Comparison of ENCODE assay signal across 24 cellular contexts in the genomic region with DNA sequence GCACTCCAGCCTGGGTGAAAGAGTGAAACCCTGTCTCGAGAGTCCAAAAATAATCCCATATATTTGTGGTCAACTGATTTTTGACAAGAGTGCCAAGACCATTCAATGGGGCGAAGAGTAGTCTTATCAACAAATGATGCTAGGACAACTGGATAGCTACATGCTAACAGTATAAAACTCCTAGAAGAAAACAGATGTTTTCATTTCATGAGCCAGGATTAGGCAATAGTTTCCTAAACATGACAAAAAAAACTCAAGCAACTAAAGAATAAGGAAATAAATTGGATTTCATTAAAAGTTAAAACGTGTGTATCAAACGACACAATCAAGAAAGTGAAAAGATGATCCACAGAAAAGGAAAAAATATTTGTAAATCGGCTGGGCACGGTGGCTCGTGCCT. TPM values are rescaled to one million over a fixed set of nuclear protein-coding genes. Genes with fewer than 3 reads are reported as not detected.
DNase-seq lines count a peak whose midpoint lies in the region; ATAC-seq and TF ChIP-seq lines count a peak whose summit lies in the region.
"Had no signal": no experiment of that assay in that cellular context is flagged by ENCODE, and none has a peak within 500 bp of the region (broad histone marks: within the 10 kb centered on the region; RNA-seq: fewer than 3 reads in every experiment).

No MANE protein-coding gene starts in this region.

- 70 to 85% (median 79%) methylated on average over 7 of the region's 7 CpGs for WGBS in stomach, 5 donors

- H3K4me3 ChIP-seq in AG10803 (ENCODE audit: low read length) (no peak overlapping the region), coronary artery (peak overlapping the region; percentile 29), fibroblast of pulmonary artery (replicated peaks; ENCODE audit: low read depth, low read length) (no peak overlapping the region), stomach (no peak overlapping the region)

- peaks cover 4 to 62% (median 29%) of the 10 kb centered on the region in 4 donors for H3K4me1 ChIP-seq in stomach

- intact Hi-C loops in stomach (cut with DNase I; ENCODE audit: low total_unique reads), result no loop called here
- intact Hi-C loops in activated naive CD4-positive, alpha-beta T cell treated with anti-CD3 and anti-CD28 coated beads for 36 hours (cut with micrococcal nuclease), result no loop called here

- H3K27me3 ChIP-seq in stomach, result peaks cover 0 to 45% (median 10%) of the 10 kb centered on the region in 3 donors

- no peaks in the 10 kb centered on the region for H3K9me3 ChIP-seq in stomach

- CTCF ChIA-PET in activated naive CD4-positive, alpha-beta T cell treated with anti-CD3 and anti-CD28 coated beads for 36 hours (lab: Charles Lee), result no interaction called here

- no peak for TF ChIP-seq CTCF in AG10803 (conservative IDR thresholded peaks at IDR 0.05; ENCODE audit: low read length)
- no peak for TF ChIP-seq CTCF in coronary artery (IDR thresholded peaks at IDR 0.05)
- TF ChIP-seq CTCF in fibroblast of pulmonary artery (IDR thresholded peaks at IDR 0.05; ENCODE audit: low read length, missing control alignments), result no peak
- no peak for TF ChIP-seq CTCF in stomach (IDR thresholded peaks at IDR 0.05)

- no peaks in the 10 kb centered on the region for H3K36me3 ChIP-seq in stomach

- no peak for TF ChIP-seq POLR2A in stomach (IDR thresholded peaks at IDR 0.05)

- no peaks in the 10 kb centered on the region for H3K36me3 Mint-ChIP-seq in activated naive CD4-positive, alpha-beta T cell treated with anti-CD3 and anti-CD28 coated beads for 36 hours (ENCODE audit: low read depth)
- H3K36me3 Mint-ChIP-seq: CD14-positive monocyte had no signal

- DNase-seq in AG10803 (ENCODE audit: low read depth) (peak; percentile 50), coronary artery (ENCODE audit: low spot score) (no peak), fibroblast of pulmonary artery (ENCODE audit: low read depth) (peak; percentile 21), stomach (no peak), cerebellar nuclear complex (lab: John Stamatoyannopoulos, UW) (no peak), NCI-H446 treated with DMSO at 0.1 percent for 48 hours (lab: John Stamatoyannopoulos, UW) (no peak)
- no peak for DNase-seq in activated naive CD4-positive, alpha-beta T cell treated with anti-CD3 and anti-CD28 coated beads for 36 hours
- DNase-seq: KG1; NCI-H1092; NCI-H1436; NCI-H1930; NCI-H2227 treated with DMSO at 0.1 percent for 48 hours; NCI-H510A treated with DMSO at 0.1 percent for 48 hours; NCI-H774; NK-92 treated with Interleukin-12 subunit alpha and Interleukin-12 subunit beta, amount 100 ng/mL, for 24 hours; SIG-M5 had no signal

- TF ChIP-seq EP300 in stomach (IDR thresholded peaks at IDR 0.05), result no peak

- H3K4me1 Mint-ChIP-seq in activated naive CD4-positive, alpha-beta T cell treated with anti-CD3 and anti-CD28 coated beads for 36 hours (ENCODE audit: low read depth), result no peaks in the 10 kb centered on the region
- H3K4me1 Mint-ChIP-seq: B cell, CD14-positive monocyte had no signal

- H3K27ac ChIP-seq in coronary artery (peak overlapping the region; percentile 2 to 52), stomach (peak overlapping the region in 3 of 5 donors; percentile 20 to 94 (median 28))
- H3K27ac ChIP-seq: HL-60 had no signal

- ATAC-seq in HG02970 (IDR thresholded peaks at IDR 0.05; ENCODE audit: low FRiP score, unreplicated experiment), result no peak
- ATAC-seq: HepG2, Panc1 had no signal

- H3K4me3 Mint-ChIP-seq in activated naive CD4-positive, alpha-beta T cell treated with anti-CD3 and anti-CD28 coated beads for 36 hours, result no peak overlapping the region
- H3K4me3 Mint-ChIP-seq: B cell had no signal

- H3K27ac Mint-ChIP-seq in activated naive CD4-positive, alpha-beta T cell treated with anti-CD3 and anti-CD28 coated beads for 36 hours, result no peak overlapping the region
- H3K27ac Mint-ChIP-seq: B cell, CD14-positive monocyte had no signal

- H3K9me3 Mint-ChIP-seq in activated naive CD4-positive, alpha-beta T cell treated with anti-CD3 and anti-CD28 coated beads for 36 hours, result no peaks in the 10 kb centered on the region

- H3K27me3 Mint-ChIP-seq in activated naive CD4-positive, alpha-beta T cell treated with anti-CD3 and anti-CD28 coated beads for 36 hours (ENCODE audit: low read depth), result peaks cover 54% of the 10 kb centered on the region

RNA-seq across cellular contexts. Expression of a gene that starts 6.3 kb away (rescaled TPM):
- total RNA-seq in stomach, result 10 to 100 TPM; 30.3 to 90.4 (median 52.5) TPM
- polyA plus RNA-seq in stomach, result 10 to 100 TPM; 33.0 to 94.1 (median 66.6) TPM
- 10 to 100 TPM; 14.6 to 15.5 TPM for total RNA-seq in activated naive CD4-positive, alpha-beta T cell treated with anti-CD3 and anti-CD28 coated beads for 36 hours

RNA-seq across cellular contexts. Expression of a gene that starts 23.1 kb away (rescaled TPM):
- not detected for total RNA-seq in stomach
- polyA plus RNA-seq in stomach, result under 1 TPM; 0.19 to 0.61 (median 0.25) TPM
- total RNA-seq in activated naive CD4-positive, alpha-beta T cell treated with anti-CD3 and anti-CD28 coated beads for 36 hours, result not detected
- total RNA-seq: B cell, Daoy, HepG2 had no signal
- polyA plus RNA-seq: AG04450, CD14-positive monocyte, HepG2 had no signal

RNA-seq across cellular contexts. Expression of a gene that starts 32.2 kb away (rescaled TPM):
- 10 to 100 TPM in 1 of 5 donors, 1 to 10 TPM in 4; 2.3 to 35.6 (median 7.2) TPM for total RNA-seq in stomach
- 1 to 10 TPM; 2.1 to 6.5 (median 3.1) TPM for polyA plus RNA-seq in stomach
- total RNA-seq in activated naive CD4-positive, alpha-beta T cell treated with anti-CD3 and anti-CD28 coated beads for 36 hours, result 1 to 10 TPM; 3.1 to 3.3 TPM

Comparison
In these comparisons a context has a peak if more than half of its experiments do, and no peak if none do; other contexts are left out.
1. DNase-seq: peak in AG10803 (single experiment) and fibroblast of pulmonary artery (single experiment); none in coronary artery (single experiment), stomach (single experiment), cerebellar nuclear complex (0 of 2), NCI-H446 treated with DMSO at 0.1 percent for 48 hours (single experiment) and activated naive CD4-positive, alpha-beta T cell treated with anti-CD3 and anti-CD28 coated beads for 36 hours (single experiment).